12 cellular contexts compared by ENCODE assay signal in the genomic region with DNA sequence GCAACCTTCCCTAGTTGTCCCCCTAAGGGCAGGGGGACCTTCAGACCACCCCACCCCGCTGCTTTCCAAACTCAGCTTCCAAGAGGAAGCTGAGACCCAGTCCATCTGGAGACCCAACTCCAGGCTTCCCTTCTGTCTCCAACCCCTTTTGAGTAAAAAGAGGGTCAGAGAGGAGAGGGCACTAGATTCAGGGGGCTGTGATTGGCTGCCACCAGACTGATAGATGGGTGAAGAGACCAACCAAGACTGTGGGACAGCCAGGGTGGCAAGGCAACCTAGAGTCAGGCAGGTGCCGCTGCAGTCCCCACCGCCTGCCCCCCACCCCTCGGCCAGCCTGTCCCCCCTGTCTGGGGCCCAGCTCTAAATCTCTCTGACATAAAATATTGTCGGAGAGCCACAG.
DNase-seq lines count a peak whose midpoint lies in the region; ATAC-seq, FAIRE-seq and TF ChIP-seq lines count a peak whose summit lies in the region.
"Had no signal": no experiment of that assay in that cellular context is flagged by ENCODE, and none has a peak within 500 bp of the region (broad histone marks: within the 10 kb centered on the region; RNA-seq: fewer than 3 reads in every experiment).

No MANE protein-coding gene starts in this region.

- no peaks in the 10 kb centered on the region for H3K9me3 ChIP-seq in K562 (replicated peaks; ENCODE audit: control insufficient read depth, insufficient read depth, low read depth, low read length)
- H3K9me3 ChIP-seq: neutrophil had no signal

- no peak for TF ChIP-seq CTCF in K562 (IDR thresholded peaks at IDR 0.05 in 2 of 3, conservative IDR thresholded peaks at IDR 0.05 in 1 of 3; ENCODE audit: insufficient read depth in 2 of 3, low read depth in 1 of 3, low read length in 3 of 3)

- H3K4me3 ChIP-seq in K562 = no peak overlapping the region
- H3K4me3 ChIP-seq: PC-9 had no signal

- in situ Hi-C loops in K562 (cut with MboI) = no loop called here

- H4K20me1 ChIP-seq in K562 (replicated peaks; ENCODE audit: control insufficient read depth, insufficient read depth, low read length) = peaks cover 1% of the 10 kb centered on the region; the same call in 1 of the 2 replicates

- intact Hi-C loops in K562 (cut with micrococcal nuclease) = no loop called here

- no peak overlapping the region for H2AFZ ChIP-seq in K562 (ENCODE audit: low read depth, low read length)
- H2AFZ ChIP-seq: PC-9 had no signal

- POLR2A ChIA-PET in K562 (lab: Yijun Ruan, JAX) = interaction anchor here (0.6 kb wide), 1 partner anchor 348 kb away, joined by 3 read pairs; no protein-coding TSS in a partner anchor

- TF ChIP-seq EP300 in K562 (IDR thresholded peaks at IDR 0.05; ENCODE audit: low read length) = no peak

- TF ChIP-seq RAD21 in K562 (CRISPR knock-in tag; conservative IDR thresholded peaks at IDR 0.05 in 1 of 2, IDR thresholded peaks at IDR 0.05 in 1 of 2) = no peak

- no peaks in the 10 kb centered on the region for H3K27me3 Mint-ChIP-seq in stimulated activated memory B cell treated with anti-CD40 and anti-IgM and Interleukin-4, amounts not matched to agents 10 μg/mL and 1 μg/mL and 100 μg/mL, for 72 hours

- peaks cover 3 to 35% of the 10 kb centered on the region in 2 experiments; a peak in 3 of 5 replicates for H3K27me3 ChIP-seq in K562 (ENCODE audit: control insufficient read depth in 2 of 2, insufficient read depth in 2 of 2, low read length in 2 of 2)
- H3K27me3 ChIP-seq: brain microvascular endothelial cell had no signal

- no peak for FAIRE-seq in K562 (lab: Jason Lieb, UNC)

- no peak for TF ChIP-seq POLR2A in K562 (conservative IDR thresholded peaks at IDR 0.05)

- peak overlapping the region; percentile 85 for H3K4me3 Mint-ChIP-seq in stimulated activated memory B cell treated with anti-CD40 and anti-IgM and Interleukin-4, amounts not matched to agents 10 μg/mL and 1 μg/mL and 100 μg/mL, for 72 hours

- WGBS in K562 (ENCODE audit: insufficient coverage, low coverage, missing lambda C conversion rate) = 0% methylated on average over 4 of the region's 5 CpGs

- peaks cover 42% of the 10 kb centered on the region for H3K4me1 Mint-ChIP-seq in stimulated activated memory B cell treated with anti-CD40 and anti-IgM and Interleukin-4, amounts not matched to agents 10 μg/mL and 1 μg/mL and 100 μg/mL, for 72 hours

- H3K36me3 ChIP-seq in K562 (ENCODE audit: control insufficient read depth, insufficient read depth, low read length) = no peaks in the 10 kb centered on the region
- H3K36me3 ChIP-seq: brain microvascular endothelial cell, neutrophil had no signal

- H3K27ac Mint-ChIP-seq in stimulated activated memory B cell treated with anti-CD40 and anti-IgM and Interleukin-4, amounts not matched to agents 10 μg/mL and 1 μg/mL and 100 μg/mL, for 72 hours = peak overlapping the region; percentile 87

- no peaks in the 10 kb centered on the region; a peak in 1 of 5 replicates for H3K4me1 ChIP-seq in K562 (replicated peaks in 1 of 2; ENCODE audit: control insufficient read depth in 2 of 2, insufficient read depth in 2 of 2, low read length in 2 of 2)

- CTCF ChIA-PET in K562 (lab: Yijun Ruan, JAX; ENCODE audit: low intra/inter-chr PET ratio) = no interaction called here

- no peaks in the 10 kb centered on the region for H3K9me1 ChIP-seq in K562 (ENCODE audit: control insufficient read depth, insufficient read depth, low read length)

- no peak overlapping the region for H3K9ac ChIP-seq in K562 (ENCODE audit: insufficient read depth in 1 of 2, low read depth in 2 of 2, low read length in 2 of 2)

- H3K9me3 Mint-ChIP-seq in stimulated activated memory B cell treated with anti-CD40 and anti-IgM and Interleukin-4, amounts not matched to agents 10 μg/mL and 1 μg/mL and 100 μg/mL, for 72 hours = no peaks in the 10 kb centered on the region

- ATAC-seq in K562 (no peak), GM21423 (IDR thresholded peaks at IDR 0.05; ENCODE audit: unreplicated experiment) (no peak), HG02763 (IDR thresholded peaks at IDR 0.05; ENCODE audit: unreplicated experiment) (no peak)
- ATAC-seq in stimulated activated memory B cell treated with anti-CD40 and anti-IgM and Interleukin-4, amounts not matched to agents 10 μg/mL and 1 μg/mL and 100 μg/mL, for 72 hours = peak; percentile 79

- no peak overlapping the region for H3K4me2 ChIP-seq in K562 (ENCODE audit: insufficient read depth, low read length)
- H3K4me2 ChIP-seq: PC-9 had no signal

- no peak overlapping the region for H3K27ac ChIP-seq in K562 (ENCODE audit: extremely low read depth, low read depth, low read length)
- H3K27ac ChIP-seq: brain microvascular endothelial cell, neutrophil, PC-9 had no signal

- no TSS peak for BruUV-seq in K562 (replicated peaks; lab: Mats Ljungman, UMichigan)

- DNase-seq in activated CD8-positive, alpha-beta memory T cell treated with anti-CD3 and anti-CD28 coated beads for 24 hours = peak; percentile 60
- no peak for DNase-seq in activated CD8-positive, alpha-beta memory T cell treated with anti-CD3 and anti-CD28 coated beads, Interleukin-2, amount 50 U/mL, for 48 hours
- DNase-seq in NCI-H82 treated with DMSO at 0.1 percent for 48 hours (lab: John Stamatoyannopoulos, UW; ENCODE audit: unreplicated experiment) = peak; percentile 42
- DNase-seq in K562 (ENCODE audit: extremely low read depth in 1 of 4, low spot score in 3 of 4) = no peak
- no peak for DNase-seq in NCI-H526 (lab: John Stamatoyannopoulos, UW)
- DNase-seq: brain microvascular endothelial cell, NCI-H146, PC-9 had no signal

- no peaks in the 10 kb centered on the region for H3K36me3 Mint-ChIP-seq in stimulated activated memory B cell treated with anti-CD40 and anti-IgM and Interleukin-4, amounts not matched to agents 10 μg/mL and 1 μg/mL and 100 μg/mL, for 72 hours

- H3K79me2 ChIP-seq in K562 (ENCODE audit: control insufficient read depth, insufficient read depth, low read length) = no peaks in the 10 kb centered on the region

TF ChIP-seq in K562, 482 proteins besides CTCF, POLR2A, EP300 and RAD21:
- TF ChIP-seq HMG20B (CRISPR knock-in tag; IDR thresholded peaks at IDR 0.05) (no peak), NFYB (IDR thresholded peaks at IDR 0.05; ENCODE audit: extremely low read depth, insufficient read length) (peak; percentile 37), E2F8 (IDR thresholded peaks at IDR 0.05; ENCODE audit: low read depth, partially characterized antibody) (no peak)
- TF ChIP-seq, protein P1, sequence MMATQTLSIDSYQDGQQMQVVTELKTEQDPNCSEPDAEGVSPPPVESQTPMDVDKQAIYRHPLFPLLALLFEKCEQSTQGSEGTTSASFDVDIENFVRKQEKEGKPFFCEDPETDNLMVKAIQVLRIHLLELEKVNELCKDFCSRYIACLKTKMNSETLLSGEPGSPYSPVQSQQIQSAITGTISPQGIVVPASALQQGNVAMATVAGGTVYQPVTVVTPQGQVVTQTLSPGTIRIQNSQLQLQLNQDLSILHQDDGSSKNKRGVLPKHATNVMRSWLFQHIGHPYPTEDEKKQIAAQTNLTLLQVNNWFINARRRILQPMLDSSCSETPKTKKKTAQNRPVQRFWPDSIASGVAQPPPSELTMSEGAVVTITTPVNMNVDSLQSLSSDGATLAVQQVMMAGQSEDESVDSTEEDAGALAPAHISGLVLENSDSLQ (IDR thresholded peaks at IDR 0.05) = peak; percentile 52; the same call in 1 of the 2 replicates
- TF ChIP-seq, protein P2, sequence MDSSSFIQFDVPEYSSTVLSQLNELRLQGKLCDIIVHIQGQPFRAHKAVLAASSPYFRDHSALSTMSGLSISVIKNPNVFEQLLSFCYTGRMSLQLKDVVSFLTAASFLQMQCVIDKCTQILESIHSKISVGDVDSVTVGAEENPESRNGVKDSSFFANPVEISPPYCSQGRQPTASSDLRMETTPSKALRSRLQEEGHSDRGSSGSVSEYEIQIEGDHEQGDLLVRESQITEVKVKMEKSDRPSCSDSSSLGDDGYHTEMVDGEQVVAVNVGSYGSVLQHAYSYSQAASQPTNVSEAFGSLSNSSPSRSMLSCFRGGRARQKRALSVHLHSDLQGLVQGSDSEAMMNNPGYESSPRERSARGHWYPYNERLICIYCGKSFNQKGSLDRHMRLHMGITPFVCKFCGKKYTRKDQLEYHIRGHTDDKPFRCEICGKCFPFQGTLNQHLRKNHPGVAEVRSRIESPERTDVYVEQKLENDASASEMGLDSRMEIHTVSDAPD (CRISPR knock-in tag; IDR thresholded peaks at IDR 0.05) = no peak

Comparison
In these comparisons a context has a peak if more than half of its experiments do, and no peak if none do; other contexts are left out.
1. DNase-seq: peak in activated CD8-positive, alpha-beta memory T cell treated with anti-CD3 and anti-CD28 coated beads for 24 hours (single experiment) and NCI-H82 treated with DMSO at 0.1 percent for 48 hours (single experiment); none in activated CD8-positive, alpha-beta memory T cell treated with anti-CD3 and anti-CD28 coated beads, Interleukin-2, amount 50 U/mL, for 48 hours (single experiment), K562 (0 of 4) and NCI-H526 (0 of 2).